In genomic region chr6:77463308-77463880, GRCh38 we compare ENCODE assay signal across 9 cellular contexts. TPM values are rescaled to one million over a fixed set of nuclear protein-coding genes. Genes with fewer than 3 reads are reported as not detected.
DNase-seq lines count a peak whose midpoint lies in the region; ATAC-seq and TF ChIP-seq lines count a peak whose summit lies in the region.
"Had no signal": no experiment of that assay in that cellular context is flagged by ENCODE, and none has a peak within 500 bp of the region (broad histone marks: within the 10 kb centered on the region; RNA-seq: fewer than 3 reads in every experiment).

Gene HTR1B (minus strand): TSS chr6:77463491. CDS start chr6:77463403, 88 bp downstream.

- no peaks in the 10 kb centered on the region for H3F3A ChIP-seq in neural cell (ENCODE audit: insufficient read depth, low read length, poor library complexity, severe bottlenecking)

- TF ChIP-seq POLR2A in esophagus muscularis mucosa (IDR thresholded peaks at IDR 0.05; ENCODE audit: low read depth): no peak

- peak within 1 kb of the TSS; percentile 66 for H3K27ac ChIP-seq in RWPE1
- H3K27ac ChIP-seq in esophagus muscularis mucosa (replicated peaks in 1 of 4): peak within 1 kb of the TSS; percentile 71 to 80 (median 76)
- no peak within 1 kb of the TSS for H3K27ac ChIP-seq in neural cell (ENCODE audit: low read length)

- TF ChIP-seq RAD21 in neural cell (conservative IDR thresholded peaks at IDR 0.05): no peak

- intact Hi-C loops in esophagus muscularis mucosa (cut with DNase I): no loop called here

- no peaks in the 10 kb centered on the region for H3K9me3 ChIP-seq in esophagus muscularis mucosa
- H3K9me3 ChIP-seq in neural cell (ENCODE audit: low read length): no peaks in the 10 kb centered on the region

- POLR2A ChIA-PET in BJ (lab: Charles Lee): no interaction called here
- POLR2A ChIA-PET in RWPE1 (lab: Yijun Ruan, JAX; ENCODE audit: low non-redundant PET): interaction anchor here (0.5 kb wide), 1 partner anchor 85 kb away, joined by 5 read pairs; no protein-coding TSS in a partner anchor

- H3K4me3 ChIP-seq in BJ (ENCODE audit: low read depth, low read length) (peak within 1 kb of the TSS; percentile 52), esophagus muscularis mucosa (peak within 1 kb of the TSS; percentile 54 to 68 (median 61)), neural cell (ENCODE audit: low read length) (peak within 1 kb of the TSS; percentile 87)

- peak within 1 kb of the TSS; percentile 31 for H3K4me2 ChIP-seq in neural cell (ENCODE audit: low read length)

- no peaks in the 10 kb centered on the region for H3K36me3 ChIP-seq in BJ (ENCODE audit: control insufficient read depth, insufficient read depth, low read length)
- H3K36me3 ChIP-seq in esophagus muscularis mucosa: no peaks in the 10 kb centered on the region
- H3K36me3 ChIP-seq in neural cell (ENCODE audit: insufficient read depth, low read length): no peaks in the 10 kb centered on the region

- peaks cover 0 to 56% (median 46%) of the 10 kb centered on the region in 4 donors for H3K4me1 ChIP-seq in esophagus muscularis mucosa

- TF ChIP-seq EP300 in esophagus muscularis mucosa (IDR thresholded peaks at IDR 0.05) (no peak), neural cell (conservative IDR thresholded peaks at IDR 0.05; ENCODE audit: poor library complexity, severe bottlenecking) (no peak)

- H4K20me1 ChIP-seq in neural cell (ENCODE audit: insufficient read depth): no peaks in the 10 kb centered on the region

- peaks cover 11% of the 10 kb centered on the region for H3K27me3 ChIP-seq in BJ (ENCODE audit: control insufficient read depth, insufficient read depth, low read length)
- peaks cover 0 to 40% (median 7%) of the 10 kb centered on the region in 4 donors for H3K27me3 ChIP-seq in esophagus muscularis mucosa
- peaks cover 82% of the 10 kb centered on the region for H3K27me3 ChIP-seq in neural cell (ENCODE audit: insufficient read depth, low read depth, low read length)

- WGBS in esophagus muscularis mucosa: no CpG with 5 or more reads among the region's 31 CpGs

- ATAC-seq in HG03460 (IDR thresholded peaks at IDR 0.05; ENCODE audit: unreplicated experiment) (no peak), GM19452 (IDR thresholded peaks at IDR 0.05; ENCODE audit: unreplicated experiment) (no peak)

- H3K9ac ChIP-seq in neural cell (ENCODE audit: low read length): peak within 1 kb of the TSS; percentile 53

- TF ChIP-seq CTCF in BJ (IDR thresholded peaks at IDR 0.05; ENCODE audit: insufficient read depth, low read depth, low read length) (no peak), RWPE1 (conservative IDR thresholded peaks at IDR 0.05; ENCODE audit: low read depth) (no peak), esophagus muscularis mucosa (IDR thresholded peaks at IDR 0.05) (no peak), neural cell (IDR thresholded peaks at IDR 0.05; ENCODE audit: poor library complexity, severe bottlenecking) (no peak)

- DNase-seq in BJ (ENCODE audit: low read depth) (no peak), RWPE1 (ENCODE audit: low spot score) (peak; percentile 34), esophagus muscularis mucosa (ENCODE audit: extremely low spot score) (no peak), GF-D8 (lab: John Stamatoyannopoulos, UW) (no peak), GDM1 (lab: John Stamatoyannopoulos, UW) (no peak)
- DNase-seq: NCI-H2081 had no signal

- H3K79me2 ChIP-seq in neural cell (replicated peaks; ENCODE audit: insufficient read depth, low read length): no peaks in the 10 kb centered on the region

- no peak within 1 kb of the TSS for H2AFZ ChIP-seq in neural cell (ENCODE audit: low read depth, low read length)

- no peaks in the 10 kb centered on the region for H3K9me2 ChIP-seq in neural cell (ENCODE audit: insufficient read depth, low read length)

- CTCF ChIA-PET in BJ (lab: Yijun Ruan, JAX): interaction anchor here (0.7 to 4.0 kb wide), 6 partner anchors 8 to 1570 kb away, joined by 3 to 26 read pairs (median 4); no protein-coding TSS in a partner anchor
- CTCF ChIA-PET in RWPE1 (lab: Yijun Ruan, JAX): interaction anchor here (0.5 to 0.6 kb wide), 2 partner anchors 8 to 25 kb away, joined by 4 to 6 read pairs; no protein-coding TSS in a partner anchor

TF ChIP-seq in neural cell, 6 proteins besides CTCF, POLR2A, EP300 and RAD21:
- no peak for TF ChIP-seq POLR2AphosphoS5 (IDR thresholded peaks at IDR 0.05)
- no peak for TF ChIP-seq SMC3 (conservative IDR thresholded peaks at IDR 0.05; ENCODE audit: poor library complexity)
- TF ChIP-seq, protein P1, sequence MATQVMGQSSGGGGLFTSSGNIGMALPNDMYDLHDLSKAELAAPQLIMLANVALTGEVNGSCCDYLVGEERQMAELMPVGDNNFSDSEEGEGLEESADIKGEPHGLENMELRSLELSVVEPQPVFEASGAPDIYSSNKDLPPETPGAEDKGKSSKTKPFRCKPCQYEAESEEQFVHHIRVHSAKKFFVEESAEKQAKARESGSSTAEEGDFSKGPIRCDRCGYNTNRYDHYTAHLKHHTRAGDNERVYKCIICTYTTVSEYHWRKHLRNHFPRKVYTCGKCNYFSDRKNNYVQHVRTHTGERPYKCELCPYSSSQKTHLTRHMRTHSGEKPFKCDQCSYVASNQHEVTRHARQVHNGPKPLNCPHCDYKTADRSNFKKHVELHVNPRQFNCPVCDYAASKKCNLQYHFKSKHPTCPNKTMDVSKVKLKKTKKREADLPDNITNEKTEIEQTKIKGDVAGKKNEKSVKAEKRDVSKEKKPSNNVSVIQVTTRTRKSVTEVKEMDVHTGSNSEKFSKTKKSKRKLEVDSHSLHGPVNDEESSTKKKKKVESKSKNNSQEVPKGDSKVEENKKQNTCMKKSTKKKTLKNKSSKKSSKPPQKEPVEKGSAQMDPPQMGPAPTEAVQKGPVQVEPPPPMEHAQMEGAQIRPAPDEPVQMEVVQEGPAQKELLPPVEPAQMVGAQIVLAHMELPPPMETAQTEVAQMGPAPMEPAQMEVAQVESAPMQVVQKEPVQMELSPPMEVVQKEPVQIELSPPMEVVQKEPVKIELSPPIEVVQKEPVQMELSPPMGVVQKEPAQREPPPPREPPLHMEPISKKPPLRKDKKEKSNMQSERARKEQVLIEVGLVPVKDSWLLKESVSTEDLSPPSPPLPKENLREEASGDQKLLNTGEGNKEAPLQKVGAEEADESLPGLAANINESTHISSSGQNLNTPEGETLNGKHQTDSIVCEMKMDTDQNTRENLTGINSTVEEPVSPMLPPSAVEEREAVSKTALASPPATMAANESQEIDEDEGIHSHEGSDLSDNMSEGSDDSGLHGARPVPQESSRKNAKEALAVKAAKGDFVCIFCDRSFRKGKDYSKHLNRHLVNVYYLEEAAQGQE (IDR thresholded peaks at IDR 0.05; ENCODE audit: borderline replicate concordance): no peak
- no peak for TF ChIP-seq MXI1 (conservative IDR thresholded peaks at IDR 0.05; ENCODE audit: poor library complexity, severe bottlenecking)
- TF ChIP-seq TAF1 (IDR thresholded peaks at IDR 0.05; ENCODE audit: low read depth): no peak
- no peak for TF ChIP-seq EZH2 (IDR thresholded peaks at IDR 0.05; ENCODE audit: borderline replicate concordance, insufficient read depth, low read length, poor library complexity, severe bottlenecking)

RNA-seq across cellular contexts. Expression of gene HTR1B, which starts in this region (rescaled TPM):
- 1.4 and 3.1 TPM in 2 replicates for polyA plus RNA-seq in BJ (2011; rRNA removed)
- 2.2 and 2.7 TPM in 2 replicates for polyA minus RNA-seq in BJ (2011; rRNA and poly(A)+ RNA removed)
- 1 to 10 TPM; 1.2 to 2.6 (median 1.9) TPM for total RNA-seq in esophagus muscularis mucosa
- polyA plus RNA-seq in neural cell: 0.19 and 0.58 TPM in 2 replicates
- 1.0 and 2.2 TPM in 2 replicates for polyA minus RNA-seq in neural cell
